In genomic region chr10:32500136-32500535, GRCh38 we compare ENCODE assay signal across 4 cellular contexts. TPM values are rescaled to one million over a fixed set of nuclear protein-coding genes. Genes with fewer than 3 reads are reported as not detected.
A peak's percentile ranks its signal among the peaks of the same experiment; 100 is the strongest.
DNase-seq lines count a peak whose midpoint lies in the region; ATAC-seq, FAIRE-seq and TF ChIP-seq lines count a peak whose summit lies in the region.
"Not testable (repeated sequence)": the region's sequence is repeated elsewhere in the genome, so short reads cannot be mapped to it uniquely, and the experiment has no call there.

No MANE protein-coding gene starts in this region.

- not testable (repeated sequence) for H3K27me3 Mint-ChIP-seq in chondrocyte (ENCODE audit: low read depth); stimulated activated naive CD8-positive, alpha-beta T cell treated with anti-CD3 and anti-CD28 coated beads, Interleukin-15, amount 100 ng/mL, for 72 hours

- not testable (repeated sequence) for H3K4me3 ChIP-seq in right cardiac atrium (ENCODE audit: low read length); kidney (ENCODE audit: low read length in 2 of 2)

- TF ChIP-seq CTCF in chondrocyte (IDR thresholded peaks at IDR 0.05); kidney (IDR thresholded peaks at IDR 0.05; ENCODE audit: borderline replicate concordance, extremely low read depth, insufficient read depth): not testable (repeated sequence)

- H3K27ac Mint-ChIP-seq in chondrocyte (ENCODE audit: unreplicated experiment); stimulated activated naive CD8-positive, alpha-beta T cell treated with anti-CD3 and anti-CD28 coated beads, Interleukin-15, amount 100 ng/mL, for 72 hours: not testable (repeated sequence)

- not testable (repeated sequence) for H3K4me1 ChIP-seq in right cardiac atrium (ENCODE audit: control insufficient read depth, insufficient read depth, low read length); kidney (ENCODE audit: control insufficient read depth in 1 of 2, insufficient read depth in 1 of 2, low read depth in 1 of 2, low read length in 2 of 2)

- ATAC-seq in right cardiac atrium, result not testable (repeated sequence)
- peak; percentile 54 for ATAC-seq in stimulated activated naive CD8-positive, alpha-beta T cell treated with anti-CD3 and anti-CD28 coated beads, Interleukin-15, amount 100 ng/mL, for 72 hours

- peaks cover 28% of the 10 kb centered on the region for H3K36me3 Mint-ChIP-seq in chondrocyte (ENCODE audit: low read depth)

- not testable (repeated sequence) for H3K27ac ChIP-seq in right cardiac atrium (ENCODE audit: low read length); kidney (ENCODE audit: low read depth in 2 of 2, low read length in 2 of 2)

- H3K9me3 Mint-ChIP-seq in chondrocyte (ENCODE audit: low read depth), result peaks cover 23% of the 10 kb centered on the region
- peaks cover 30 to 31% of the 10 kb centered on the region in 2 donors for H3K9me3 Mint-ChIP-seq in stimulated activated naive CD8-positive, alpha-beta T cell treated with anti-CD3 and anti-CD28 coated beads, Interleukin-15, amount 100 ng/mL, for 72 hours

- not testable (repeated sequence) for H3K36me3 ChIP-seq in kidney (ENCODE audit: control insufficient read depth in 1 of 2, insufficient read depth in 2 of 2, low read length in 2 of 2)

- intact Hi-C loops in right cardiac atrium (cut with DNase I); kidney (cut with DNase I): not testable (repeated sequence)

- H3K27me3 ChIP-seq in right cardiac atrium (ENCODE audit: control insufficient read depth, insufficient read depth), result not testable (repeated sequence)

- FAIRE-seq in kidney (lab: Jason Lieb, UNC), result not testable (repeated sequence)

- H3K4me3 Mint-ChIP-seq in chondrocyte (ENCODE audit: unreplicated experiment); stimulated activated naive CD8-positive, alpha-beta T cell treated with anti-CD3 and anti-CD28 coated beads, Interleukin-15, amount 100 ng/mL, for 72 hours: not testable (repeated sequence)

- WGBS in right cardiac atrium, result 99% methylated on average over 31 of the region's 31 CpGs

- H3K4me1 Mint-ChIP-seq in chondrocyte (ENCODE audit: low read depth); stimulated activated naive CD8-positive, alpha-beta T cell treated with anti-CD3 and anti-CD28 coated beads, Interleukin-15, amount 100 ng/mL, for 72 hours: not testable (repeated sequence)

- DNase-seq in chondrocyte (ENCODE audit: low spot score) (peak; percentile 81), right cardiac atrium (peak in 2 of 3 donors; percentile 27 to 49), kidney (peak; percentile 64)
- DNase-seq in stimulated activated naive CD8-positive, alpha-beta T cell treated with anti-CD3 and anti-CD28 coated beads, Interleukin-15, amount 100 ng/mL, for 72 hours, result not testable (repeated sequence)

- H3K9ac ChIP-seq in kidney (ENCODE audit: low read length in 2 of 2), result not testable (repeated sequence)

- not testable (repeated sequence) for H3K9me3 ChIP-seq in right cardiac atrium (ENCODE audit: control insufficient read depth, low read length); kidney (ENCODE audit: control insufficient read depth in 1 of 2, low read length in 2 of 2)

RNA-seq across cellular contexts. Expression of gene CCDC7, which starts 54.2 kb away (rescaled TPM):
- total RNA-seq in chondrocyte (7.0 to 13.4 TPM (median 10.2 TPM) in 3 replicates), right cardiac atrium (10 to 100 TPM; 25.4 to 38.7 (median 34.9) TPM), kidney (28.0 TPM)
- polyA plus RNA-seq in right cardiac atrium (0.91 TPM), kidney (ENCODE audit: insufficient read depth, low read depth, low replicate concordance) (0.84 TPM)
